ENCODE assay signal across 1 cellular context in the genomic region with DNA sequence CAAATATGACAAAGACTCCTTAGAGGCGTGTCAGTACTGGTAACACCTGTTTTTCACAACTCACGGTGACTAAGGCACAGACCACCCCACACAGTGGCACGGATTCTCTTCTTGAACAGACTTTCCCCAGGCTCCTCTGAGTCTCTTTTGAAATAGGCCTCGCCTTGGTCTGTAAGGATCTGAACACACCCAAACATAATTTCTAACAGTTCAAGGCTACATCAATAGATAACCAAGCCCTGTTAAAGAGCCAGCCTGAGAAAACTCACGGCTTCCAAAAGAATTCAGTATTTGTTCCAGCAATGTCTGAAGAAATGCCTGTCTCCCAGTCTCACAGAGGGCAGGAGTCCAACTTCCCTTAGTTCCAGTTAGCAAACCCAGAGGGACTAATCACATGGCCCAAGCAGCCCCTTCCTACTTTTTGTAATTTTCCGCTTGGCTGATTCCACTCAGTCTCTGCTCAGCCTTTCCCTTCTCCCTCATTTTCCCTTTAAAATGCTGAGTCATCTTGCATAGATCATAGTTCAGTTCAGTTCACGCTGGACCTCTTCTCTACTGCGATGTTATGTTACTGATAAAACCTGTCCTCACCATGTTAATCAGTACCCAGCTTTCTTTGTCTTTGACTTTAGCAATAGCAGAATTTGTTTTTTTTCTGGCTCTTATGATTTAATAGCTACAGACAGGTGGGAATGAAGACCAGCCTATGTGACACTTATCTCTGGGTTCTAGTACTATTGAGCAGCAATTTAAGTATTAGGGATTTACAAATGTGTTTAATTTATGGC.
TF ChIP-seq lines count a peak whose summit lies in the region.

No MANE protein-coding gene starts in this region.

TF ChIP-seq in HepG2, 621 proteins besides CTCF, POLR2A, EP300 and RAD21 (continued from another document):
- TF ChIP-seq, protein P1, sequence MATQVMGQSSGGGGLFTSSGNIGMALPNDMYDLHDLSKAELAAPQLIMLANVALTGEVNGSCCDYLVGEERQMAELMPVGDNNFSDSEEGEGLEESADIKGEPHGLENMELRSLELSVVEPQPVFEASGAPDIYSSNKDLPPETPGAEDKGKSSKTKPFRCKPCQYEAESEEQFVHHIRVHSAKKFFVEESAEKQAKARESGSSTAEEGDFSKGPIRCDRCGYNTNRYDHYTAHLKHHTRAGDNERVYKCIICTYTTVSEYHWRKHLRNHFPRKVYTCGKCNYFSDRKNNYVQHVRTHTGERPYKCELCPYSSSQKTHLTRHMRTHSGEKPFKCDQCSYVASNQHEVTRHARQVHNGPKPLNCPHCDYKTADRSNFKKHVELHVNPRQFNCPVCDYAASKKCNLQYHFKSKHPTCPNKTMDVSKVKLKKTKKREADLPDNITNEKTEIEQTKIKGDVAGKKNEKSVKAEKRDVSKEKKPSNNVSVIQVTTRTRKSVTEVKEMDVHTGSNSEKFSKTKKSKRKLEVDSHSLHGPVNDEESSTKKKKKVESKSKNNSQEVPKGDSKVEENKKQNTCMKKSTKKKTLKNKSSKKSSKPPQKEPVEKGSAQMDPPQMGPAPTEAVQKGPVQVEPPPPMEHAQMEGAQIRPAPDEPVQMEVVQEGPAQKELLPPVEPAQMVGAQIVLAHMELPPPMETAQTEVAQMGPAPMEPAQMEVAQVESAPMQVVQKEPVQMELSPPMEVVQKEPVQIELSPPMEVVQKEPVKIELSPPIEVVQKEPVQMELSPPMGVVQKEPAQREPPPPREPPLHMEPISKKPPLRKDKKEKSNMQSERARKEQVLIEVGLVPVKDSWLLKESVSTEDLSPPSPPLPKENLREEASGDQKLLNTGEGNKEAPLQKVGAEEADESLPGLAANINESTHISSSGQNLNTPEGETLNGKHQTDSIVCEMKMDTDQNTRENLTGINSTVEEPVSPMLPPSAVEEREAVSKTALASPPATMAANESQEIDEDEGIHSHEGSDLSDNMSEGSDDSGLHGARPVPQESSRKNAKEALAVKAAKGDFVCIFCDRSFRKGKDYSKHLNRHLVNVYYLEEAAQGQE (IDR thresholded peaks at IDR 0.05; ENCODE audit: borderline replicate concordance in 1 of 2, low read depth in 1 of 2, low read length in 2 of 2) = peak in 1 of 2 experiments; percentile 20; a peak in 1 of 4 replicates
- TF ChIP-seq HNRNPUL1 (IDR thresholded peaks at IDR 0.05; ENCODE audit: low read depth, low read length) (peak; percentile 30; the same call in 1 of the 2 replicates), LCORL (IDR thresholded peaks at IDR 0.05) (no peak), LCORL (CRISPR knock-in tag; IDR thresholded peaks at IDR 0.05) (peak; percentile 70; the same call in 1 of the 2 replicates)
